Comparison of ENCODE assay signal across 2 cellular contexts in genomic region chr3:163745204-163745603, GRCh38.
TF ChIP-seq lines count a peak whose summit lies in the region.

No MANE protein-coding gene starts in this region.

TF ChIP-seq in GM23338, 12 proteins besides CTCF, POLR2A, EP300 and RAD21:
- TF ChIP-seq CREB1 (CRISPR knock-in tag; IDR thresholded peaks at IDR 0.05; ENCODE audit: low read depth): no peak
- TF ChIP-seq POLR2AphosphoS5 (IDR thresholded peaks at IDR 0.05; ENCODE audit: low read depth): no peak
- no peak for TF ChIP-seq ZNF331 (CRISPR knock-in tag; IDR thresholded peaks at IDR 0.05; ENCODE audit: low read depth)
- no peak for TF ChIP-seq EZH2phosphoT487 (IDR thresholded peaks at IDR 0.05; ENCODE audit: unreplicated experiment)
- TF ChIP-seq JUNB (IDR thresholded peaks at IDR 0.05; ENCODE audit: unreplicated experiment): no peak
- no peak for TF ChIP-seq ZNF114 (CRISPR knock-in tag; IDR thresholded peaks at IDR 0.05)
- no peak for TF ChIP-seq STAT1 (IDR thresholded peaks at IDR 0.05; ENCODE audit: unreplicated experiment)
- TF ChIP-seq NANOG (IDR thresholded peaks at IDR 0.05; ENCODE audit: borderline replicate concordance): no peak
- TF ChIP-seq ETS1 (IDR thresholded peaks at IDR 0.05): no peak
- TF ChIP-seq REST (IDR thresholded peaks at IDR 0.05; ENCODE audit: unreplicated experiment): no peak
- no peak for TF ChIP-seq ZNF462 (CRISPR knock-in tag; IDR thresholded peaks at IDR 0.05)
- no peak for TF ChIP-seq EZH2 (IDR thresholded peaks at IDR 0.05; ENCODE audit: low read depth, unreplicated experiment)

TF ChIP-seq in H1, 55 proteins besides CTCF, POLR2A, EP300 and RAD21:
- TF ChIP-seq ATF3 (IDR thresholded peaks at IDR 0.05; ENCODE audit: insufficient read depth, low read depth, low read length) (no peak), SIX5 (IDR thresholded peaks at IDR 0.05; ENCODE audit: low read depth, low read length) (no peak), SP1 (IDR thresholded peaks at IDR 0.05; ENCODE audit: low read depth, low read length) (no peak), CHD7 (IDR thresholded peaks at IDR 0.05; ENCODE audit: insufficient replicate concordance, low read length) (no peak), TAF1 (IDR thresholded peaks at IDR 0.05; ENCODE audit: low read depth, low read length) (no peak), MAFK (IDR thresholded peaks at IDR 0.05; ENCODE audit: low read depth, low read length) (no peak), KDM5A (IDR thresholded peaks at IDR 0.05; ENCODE audit: low read length) (no peak), POU5F1 (IDR thresholded peaks at IDR 0.05; ENCODE audit: low read depth, low read length) (no peak), BCL11A (IDR thresholded peaks at IDR 0.05; ENCODE audit: low read depth in 2 of 2, low read length in 2 of 2) (no peak), SAP30 (IDR thresholded peaks at IDR 0.05; ENCODE audit: insufficient read depth, insufficient replicate concordance, low read length) (no peak), GTF2F1 (IDR thresholded peaks at IDR 0.05; ENCODE audit: borderline replicate concordance, low read depth, low read length) (no peak), PHF8 (conservative IDR thresholded peaks at IDR 0.05; ENCODE audit: low read depth, low read length) (no peak), TBP (IDR thresholded peaks at IDR 0.05; ENCODE audit: low read depth, low read length) (no peak), GABPA (IDR thresholded peaks at IDR 0.05; ENCODE audit: borderline replicate concordance, insufficient read depth, low read length) (no peak), MAX (IDR thresholded peaks at IDR 0.05) (no peak), YY1 (IDR thresholded peaks at IDR 0.05; ENCODE audit: low read depth, low read length) (no peak), CBX5 (IDR thresholded peaks at IDR 0.05; ENCODE audit: low read depth, low read length) (no peak), SIN3A (conservative IDR thresholded peaks at IDR 0.05 in 1 of 2, IDR thresholded peaks at IDR 0.05 in 1 of 2; ENCODE audit: low read depth in 1 of 2, low read length in 2 of 2) (no peak), RNF2 (IDR thresholded peaks at IDR 0.05; ENCODE audit: borderline replicate concordance, low read depth, low read length, missing control alignments, poor library complexity, severe bottlenecking) (no peak), FOSL1 (IDR thresholded peaks at IDR 0.05; ENCODE audit: insufficient read depth, low read depth, low read length) (no peak)
TF ChIP-seq in H1: peak in this region for 0.
